Comparison of ENCODE assay signal across 7 cellular contexts in the genomic region with DNA sequence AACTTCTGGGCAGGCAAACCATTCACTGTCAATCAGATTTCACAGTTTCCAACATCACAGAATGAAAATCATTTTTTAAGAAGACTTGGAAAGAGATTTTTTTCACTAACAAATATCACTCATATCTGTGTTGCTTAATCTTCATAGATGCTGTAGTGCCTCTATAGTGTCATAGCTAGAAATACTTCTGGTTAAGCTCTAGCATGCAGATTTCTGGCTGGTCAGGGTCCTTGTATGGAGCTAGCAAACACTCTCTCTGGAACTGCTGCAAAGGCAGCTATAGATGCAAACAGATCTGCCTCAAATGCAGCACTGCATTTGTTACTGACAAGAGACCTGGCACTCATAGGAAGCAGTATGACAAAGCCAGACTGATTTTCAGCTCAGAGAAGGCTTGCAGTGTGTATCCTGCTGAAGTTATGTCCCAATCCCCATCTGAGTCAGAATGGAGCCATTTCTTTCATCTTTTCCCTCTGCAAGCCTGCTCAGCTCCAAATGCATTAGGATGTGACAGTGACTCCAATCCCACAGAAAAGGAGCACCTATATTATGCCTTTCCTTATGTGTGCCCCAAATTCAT.
DNase-seq lines count a peak whose midpoint lies in the region; ATAC-seq, FAIRE-seq and TF ChIP-seq lines count a peak whose summit lies in the region.
"Not testable (repeated sequence)": the region's sequence is repeated elsewhere in the genome, so short reads cannot be mapped to it uniquely, and the experiment has no call there.

No MANE protein-coding gene starts in this region.

- not testable (repeated sequence) for H3K4me2 ChIP-seq in astrocyte (ENCODE audit: low read length)

- peaks cover 14% of the 10 kb centered on the region for H3K4me1 Mint-ChIP-seq in astrocyte (ENCODE audit: low read depth, unreplicated experiment)

- not testable (repeated sequence) for H3K27ac ChIP-seq in astrocyte (ENCODE audit: low read depth, low read length); psoas muscle

- DNase-seq in ELR (ENCODE audit: low read depth) (peak; percentile 56), M059J (ENCODE audit: low read depth) (peak; percentile 33), astrocyte (ENCODE audit: low read depth) (peak; percentile 38), dermis blood vessel endothelial cell (peak; percentile 10), fibroblast of the conjunctiva (ENCODE audit: low read depth) (peak; percentile 3), kidney epithelial cell (ENCODE audit: low read depth) (peak; percentile 5)
- DNase-seq in psoas muscle, result not testable (repeated sequence)

- not testable (repeated sequence) for H3K36me3 ChIP-seq in astrocyte (ENCODE audit: insufficient read depth, low read length); kidney epithelial cell (ENCODE audit: control insufficient read depth, insufficient read depth, low read length); psoas muscle (ENCODE audit: insufficient read depth in 1 of 2, low read depth in 1 of 2)

- H3K4me3 ChIP-seq in astrocyte (ENCODE audit: insufficient read depth, low read depth, low read length); kidney epithelial cell (ENCODE audit: low read depth, low read length); psoas muscle: not testable (repeated sequence)

- not testable (repeated sequence) for H3K9me3 ChIP-seq in astrocyte (ENCODE audit: insufficient read depth, low read depth, low read length); psoas muscle

- FAIRE-seq in astrocyte (lab: Jason Lieb, UNC), result not testable (repeated sequence)

- H3K79me2 ChIP-seq in astrocyte (ENCODE audit: insufficient read depth, low read length), result not testable (repeated sequence)

- peak in 3 of 4 donors; percentile 49 to 75 (median 50) for ATAC-seq in psoas muscle

- not testable (repeated sequence) for H3K36me3 Mint-ChIP-seq in astrocyte (ENCODE audit: low read depth, unreplicated experiment)

- H3K9me3 Mint-ChIP-seq in astrocyte (ENCODE audit: unreplicated experiment), result not testable (repeated sequence)

- H3K27me3 ChIP-seq in astrocyte (ENCODE audit: insufficient read depth, low read length); kidney epithelial cell (ENCODE audit: control insufficient read depth, insufficient read depth, low read length); psoas muscle (ENCODE audit: insufficient read depth in 3 of 3, low read length in 2 of 3): not testable (repeated sequence)

- H3K4me1 ChIP-seq in astrocyte (ENCODE audit: insufficient read depth, low read length); psoas muscle: not testable (repeated sequence)

- not testable (repeated sequence) for H4K20me1 ChIP-seq in astrocyte (ENCODE audit: insufficient read depth, low read length)

- H3K4me3 Mint-ChIP-seq in astrocyte (ENCODE audit: unreplicated experiment), result not testable (repeated sequence)

- H3K9ac ChIP-seq in astrocyte (ENCODE audit: low read length), result not testable (repeated sequence)

- not testable (repeated sequence) for H2AFZ ChIP-seq in astrocyte (ENCODE audit: low read depth, low read length)

- TF ChIP-seq CTCF in astrocyte (IDR thresholded peaks at IDR 0.05; ENCODE audit: insufficient read depth, low read depth, low read length); kidney epithelial cell (IDR thresholded peaks at IDR 0.05; ENCODE audit: insufficient read depth, low read length, poor library complexity, severe bottlenecking); psoas muscle (IDR thresholded peaks at IDR 0.05): not testable (repeated sequence)

- not testable (repeated sequence) for H3K27ac Mint-ChIP-seq in astrocyte (ENCODE audit: unreplicated experiment)

- H3K27me3 Mint-ChIP-seq in astrocyte (ENCODE audit: low read depth, unreplicated experiment), result not testable (repeated sequence)

- intact Hi-C loops in psoas muscle (cut with DNase I), result not testable (repeated sequence)
